Comparison of ENCODE assay signal across 18 cellular contexts in the genomic region with DNA sequence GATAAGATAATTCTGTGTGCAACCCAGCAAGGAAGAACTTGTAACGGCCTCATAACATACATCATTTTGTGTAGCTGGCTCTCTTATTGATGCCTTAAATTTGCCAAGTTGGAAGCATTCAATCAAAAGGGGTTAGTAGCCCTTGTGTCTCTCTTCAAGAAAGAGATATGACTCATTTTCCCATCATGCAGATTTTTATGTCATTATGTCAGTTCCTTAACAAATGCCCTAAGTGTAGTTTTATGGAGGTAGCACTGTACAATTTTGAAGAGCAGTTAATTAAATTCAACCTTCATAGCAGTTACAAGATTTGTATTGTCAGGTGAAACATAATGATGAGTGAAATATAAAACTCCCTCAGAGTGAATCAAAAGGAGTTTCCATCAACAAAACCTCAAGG.
DNase-seq lines count a peak whose midpoint lies in the region; ATAC-seq, FAIRE-seq and TF ChIP-seq lines count a peak whose summit lies in the region.
"Had no signal": no experiment of that assay in that cellular context is flagged by ENCODE, and none has a peak within 500 bp of the region (broad histone marks: within the 10 kb centered on the region; RNA-seq: fewer than 3 reads in every experiment).

No MANE protein-coding gene starts in this region.

- FAIRE-seq in bronchial epithelial cell (lab: Jason Lieb, UNC): no peak
- FAIRE-seq: G401.6, GM12891, K562 had no signal

- H4K20me1 ChIP-seq in neural cell (ENCODE audit: insufficient read depth): no peaks in the 10 kb centered on the region
- H4K20me1 ChIP-seq: BLaER1 had no signal

- TF ChIP-seq RAD21 in neural cell (conservative IDR thresholded peaks at IDR 0.05): no peak

- no peaks in the 10 kb centered on the region for H3K36me3 ChIP-seq in bronchial epithelial cell (ENCODE audit: control insufficient read depth, insufficient read depth, low read length)
- no peaks in the 10 kb centered on the region for H3K36me3 ChIP-seq in neural cell (ENCODE audit: insufficient read depth, low read length)
- H3K36me3 ChIP-seq: BLaER1 had no signal

- no peak overlapping the region for H2AFZ ChIP-seq in neural cell (ENCODE audit: low read depth, low read length)

- H3K4me3 ChIP-seq in bronchial epithelial cell (ENCODE audit: low read depth, low read length): no peak overlapping the region
- no peak overlapping the region for H3K4me3 ChIP-seq in neural cell (ENCODE audit: low read length)
- H3K4me3 ChIP-seq: BLaER1, K562 had no signal

- DNase-seq in COLO829 (ENCODE audit: low spot score) (peak; percentile 13), HT1080 (ENCODE audit: low read depth) (peak; percentile 4), bronchial epithelial cell (ENCODE audit: low read depth) (peak; percentile 20), OCI-M2 (lab: John Stamatoyannopoulos, UW; ENCODE audit: unreplicated experiment) (no peak), SHP77 (lab: John Stamatoyannopoulos, UW) (no peak)
- DNase-seq: 8988T; AML-193; CD8-positive, alpha-beta memory T cell; DMS53; GOT3; H9 had no signal

- ATAC-seq in HG03097 (IDR thresholded peaks at IDR 0.05; ENCODE audit: low FRiP score, unreplicated experiment): no peak
- ATAC-seq: K562 had no signal

- H3F3A ChIP-seq in neural cell (ENCODE audit: insufficient read depth, low read length, poor library complexity, severe bottlenecking): no peaks in the 10 kb centered on the region

- no peak overlapping the region for H3K9ac ChIP-seq in neural cell (ENCODE audit: low read length)
- H3K9ac ChIP-seq: BLaER1 had no signal

- H3K4me2 ChIP-seq in neural cell (ENCODE audit: low read length): no peak overlapping the region
- H3K4me2 ChIP-seq: BLaER1 had no signal

- TF ChIP-seq EP300 in neural cell (conservative IDR thresholded peaks at IDR 0.05; ENCODE audit: poor library complexity, severe bottlenecking): peak; percentile 53

- H3K9me2 ChIP-seq in neural cell (ENCODE audit: insufficient read depth, low read length): no peaks in the 10 kb centered on the region

- no peaks in the 10 kb centered on the region for H3K79me2 ChIP-seq in neural cell (replicated peaks; ENCODE audit: insufficient read depth, low read length)

- no peaks in the 10 kb centered on the region for H3K27me3 ChIP-seq in bronchial epithelial cell (ENCODE audit: control insufficient read depth, insufficient read depth, low read length)
- H3K27me3 ChIP-seq in neural cell (ENCODE audit: insufficient read depth, low read depth, low read length): no peaks in the 10 kb centered on the region

- TF ChIP-seq CTCF in bronchial epithelial cell (IDR thresholded peaks at IDR 0.05; ENCODE audit: insufficient read depth, low read length, severe bottlenecking): no peak
- no peak for TF ChIP-seq CTCF in neural cell (IDR thresholded peaks at IDR 0.05; ENCODE audit: poor library complexity, severe bottlenecking)

- no peaks in the 10 kb centered on the region for H3K9me3 ChIP-seq in neural cell (ENCODE audit: low read length)
- H3K9me3 ChIP-seq: BLaER1 had no signal

- no peak overlapping the region for H3K27ac ChIP-seq in neural cell (ENCODE audit: low read length)
- H3K27ac ChIP-seq: BLaER1, HL-60 had no signal

TF ChIP-seq in neural cell, 6 proteins besides CTCF, POLR2A, EP300 and RAD21:
- TF ChIP-seq POLR2AphosphoS5 (IDR thresholded peaks at IDR 0.05) (peak; percentile 20), EZH2 (IDR thresholded peaks at IDR 0.05; ENCODE audit: borderline replicate concordance, insufficient read depth, low read length, poor library complexity, severe bottlenecking) (no peak), SMC3 (conservative IDR thresholded peaks at IDR 0.05; ENCODE audit: poor library complexity) (no peak), TAF1 (IDR thresholded peaks at IDR 0.05; ENCODE audit: low read depth) (no peak), MXI1 (conservative IDR thresholded peaks at IDR 0.05; ENCODE audit: poor library complexity, severe bottlenecking) (no peak)
- TF ChIP-seq, protein P1, sequence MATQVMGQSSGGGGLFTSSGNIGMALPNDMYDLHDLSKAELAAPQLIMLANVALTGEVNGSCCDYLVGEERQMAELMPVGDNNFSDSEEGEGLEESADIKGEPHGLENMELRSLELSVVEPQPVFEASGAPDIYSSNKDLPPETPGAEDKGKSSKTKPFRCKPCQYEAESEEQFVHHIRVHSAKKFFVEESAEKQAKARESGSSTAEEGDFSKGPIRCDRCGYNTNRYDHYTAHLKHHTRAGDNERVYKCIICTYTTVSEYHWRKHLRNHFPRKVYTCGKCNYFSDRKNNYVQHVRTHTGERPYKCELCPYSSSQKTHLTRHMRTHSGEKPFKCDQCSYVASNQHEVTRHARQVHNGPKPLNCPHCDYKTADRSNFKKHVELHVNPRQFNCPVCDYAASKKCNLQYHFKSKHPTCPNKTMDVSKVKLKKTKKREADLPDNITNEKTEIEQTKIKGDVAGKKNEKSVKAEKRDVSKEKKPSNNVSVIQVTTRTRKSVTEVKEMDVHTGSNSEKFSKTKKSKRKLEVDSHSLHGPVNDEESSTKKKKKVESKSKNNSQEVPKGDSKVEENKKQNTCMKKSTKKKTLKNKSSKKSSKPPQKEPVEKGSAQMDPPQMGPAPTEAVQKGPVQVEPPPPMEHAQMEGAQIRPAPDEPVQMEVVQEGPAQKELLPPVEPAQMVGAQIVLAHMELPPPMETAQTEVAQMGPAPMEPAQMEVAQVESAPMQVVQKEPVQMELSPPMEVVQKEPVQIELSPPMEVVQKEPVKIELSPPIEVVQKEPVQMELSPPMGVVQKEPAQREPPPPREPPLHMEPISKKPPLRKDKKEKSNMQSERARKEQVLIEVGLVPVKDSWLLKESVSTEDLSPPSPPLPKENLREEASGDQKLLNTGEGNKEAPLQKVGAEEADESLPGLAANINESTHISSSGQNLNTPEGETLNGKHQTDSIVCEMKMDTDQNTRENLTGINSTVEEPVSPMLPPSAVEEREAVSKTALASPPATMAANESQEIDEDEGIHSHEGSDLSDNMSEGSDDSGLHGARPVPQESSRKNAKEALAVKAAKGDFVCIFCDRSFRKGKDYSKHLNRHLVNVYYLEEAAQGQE (IDR thresholded peaks at IDR 0.05; ENCODE audit: borderline replicate concordance): no peak

Comparison
In these comparisons a context has a peak if more than half of its experiments do, and no peak if none do; other contexts are left out.
1. DNase-seq: peak in COLO829 (single experiment), HT1080 (single experiment) and bronchial epithelial cell (single experiment); none in OCI-M2 (single experiment) and SHP77 (0 of 2).